In the genomic region with DNA sequence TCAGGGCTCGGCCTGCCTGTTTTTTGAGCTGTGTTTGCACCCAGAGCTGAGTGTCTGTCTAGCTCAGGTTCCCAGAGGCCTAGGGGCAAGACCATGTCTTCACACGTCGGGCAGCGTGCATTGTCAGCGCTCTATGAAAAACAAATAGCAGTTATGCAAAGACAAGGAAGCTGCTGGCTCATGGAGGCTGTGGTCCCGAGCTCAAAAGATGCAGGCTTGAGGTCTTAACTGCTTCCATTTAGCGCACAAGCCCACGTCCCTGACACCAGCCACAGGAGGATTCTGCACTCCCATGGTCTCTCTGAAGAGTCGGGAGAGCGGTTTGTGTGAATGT, we compare ENCODE assay signal across 13 cellular contexts. TPM values are rescaled to one million over a fixed set of nuclear protein-coding genes. Genes with fewer than 3 reads are reported as not detected.
DNase-seq lines count a peak whose midpoint lies in the region; ATAC-seq, FAIRE-seq and TF ChIP-seq lines count a peak whose summit lies in the region.
"Had no signal": no experiment of that assay in that cellular context is flagged by ENCODE, and none has a peak within 500 bp of the region (broad histone marks: within the 10 kb centered on the region; RNA-seq: fewer than 3 reads in every experiment).

No MANE protein-coding gene starts in this region.

- TF ChIP-seq CTCF in left ventricle myocardium inferior (IDR thresholded peaks at IDR 0.05; ENCODE audit: borderline replicate concordance) (no peak), upper lobe of right lung (IDR thresholded peaks at IDR 0.05) (no peak)

- H3K36me3 ChIP-seq in left ventricle myocardium inferior: no peaks in the 10 kb centered on the region
- H3K36me3 ChIP-seq in upper lobe of right lung: no peaks in the 10 kb centered on the region
- H3K36me3 ChIP-seq: prostate gland had no signal

- H3K4me3 ChIP-seq in left ventricle myocardium inferior: no peak overlapping the region
- no peak overlapping the region for H3K4me3 ChIP-seq in upper lobe of right lung
- H3K4me3 ChIP-seq: prostate gland, SK-N-MC had no signal

- no peak for FAIRE-seq in frontal cortex (lab: Jason Lieb, UNC)

- DNase-seq in left ventricle myocardium inferior (no peak), Right ventricle myocardium superior (no peak), mesenteric fat pad (ENCODE audit: low spot score) (peak; percentile 51), upper lobe of right lung (no peak), frontal cortex (ENCODE audit: low spot score in 2 of 2) (no peak), NOMO-1 treated with dmso at 0.1 percent for 144 hours (lab: John Stamatoyannopoulos, UW; ENCODE audit: unreplicated experiment) (no peak)
- DNase-seq: NCI-H2029 treated with DMSO at 0.1 percent for 48 hours, NCI-H510A treated with DMSO at 0.1 percent for 48 hours, PC-3 had no signal

- intact Hi-C loops in left ventricle myocardium inferior (cut with micrococcal nuclease) (no loop called here), Right ventricle myocardium superior (cut with DNase I) (no loop called here), upper lobe of right lung (cut with DNase I) (no loop called here)

- H3K27ac ChIP-seq in left ventricle myocardium inferior (replicated peaks): peak overlapping the region; percentile 79
- peak overlapping the region; percentile 58 for H3K27ac ChIP-seq in angular gyrus (ENCODE audit: low read depth, low read length)
- H3K27ac ChIP-seq in upper lobe of right lung: peak overlapping the region; percentile 6
- H3K27ac ChIP-seq: prostate gland, SK-N-MC had no signal

- H3K9me3 ChIP-seq in left ventricle myocardium inferior (replicated peaks): no peaks in the 10 kb centered on the region
- H3K9me3 ChIP-seq in upper lobe of right lung: no peaks in the 10 kb centered on the region
- H3K9me3 ChIP-seq: prostate gland had no signal

- ATAC-seq in Right ventricle myocardium superior (ENCODE audit: poor library complexity) (no peak), upper lobe of right lung (no peak), HG02571 (IDR thresholded peaks at IDR 0.05; ENCODE audit: unreplicated experiment) (no peak)
- ATAC-seq: PC-3 had no signal

- H3K27me3 ChIP-seq in left ventricle myocardium inferior (ENCODE audit: low read depth) (no peaks in the 10 kb centered on the region), upper lobe of right lung (no peaks in the 10 kb centered on the region)

- H3K4me1 ChIP-seq in left ventricle myocardium inferior: peaks cover 88% of the 10 kb centered on the region
- H3K4me1 ChIP-seq in upper lobe of right lung: peaks cover 25% of the 10 kb centered on the region
- H3K4me1 ChIP-seq: prostate gland had no signal

RNA-seq across cellular contexts. Expression of a gene that starts 48.6 kb away (rescaled TPM):
- total RNA-seq in left ventricle myocardium inferior (4.6 TPM), Right ventricle myocardium superior (12.6 TPM), mesenteric fat pad (18.5 TPM), upper lobe of right lung (23.4 TPM), frontal cortex (2.9 TPM)
- total RNA-seq: PC-3 had no signal

Comparison
In these comparisons a context has a peak if more than half of its experiments do, and no peak if none do; other contexts are left out.
1. H3K27ac ChIP-seq: peak in every context shown above with its lines; median percentile 79 in left ventricle myocardium inferior; 58 in angular gyrus; 6 in upper lobe of right lung.